Comparison of ENCODE assay signal across 17 cellular contexts in genomic region chr13:31913459-31913858, GRCh38.
DNase-seq lines count a peak whose midpoint lies in the region; ATAC-seq and TF ChIP-seq lines count a peak whose summit lies in the region.
"Had no signal": no experiment of that assay in that cellular context is flagged by ENCODE, and none has a peak within 500 bp of the region (broad histone marks: within the 10 kb centered on the region; RNA-seq: fewer than 3 reads in every experiment).

No MANE protein-coding gene starts in this region.

- H3K4me3 Mint-ChIP-seq in T-helper 17 cell (no peak overlapping the region), osteocyte (ENCODE audit: unreplicated experiment) (no peak overlapping the region), progenitor cell of endocrine pancreas (ENCODE audit: low read depth) (no peak overlapping the region)
- H3K4me3 Mint-ChIP-seq: activated naive CD8-positive, alpha-beta T cell; central memory CD8-positive, alpha-beta T cell; naive B cell; stimulated activated naive B cell treated with anti-CD40 and anti-IgM and Interleukin-4, amounts not matched to agents 10 μg/mL and 1 μg/mL and 100 μg/mL, for 72 hours had no signal

- H3K27me3 Mint-ChIP-seq in T-helper 17 cell = no peaks in the 10 kb centered on the region
- H3K27me3 Mint-ChIP-seq in osteocyte (ENCODE audit: unreplicated experiment) = peaks cover 21% of the 10 kb centered on the region
- H3K27me3 Mint-ChIP-seq in progenitor cell of endocrine pancreas = no peaks in the 10 kb centered on the region
- H3K27me3 Mint-ChIP-seq: activated naive CD8-positive, alpha-beta T cell; central memory CD8-positive, alpha-beta T cell; naive B cell; stimulated activated naive B cell treated with anti-CD40 and anti-IgM and Interleukin-4, amounts not matched to agents 10 μg/mL and 1 μg/mL and 100 μg/mL, for 72 hours had no signal

- H3K36me3 Mint-ChIP-seq in T-helper 17 cell (ENCODE audit: low read depth) (no peaks in the 10 kb centered on the region), osteocyte (ENCODE audit: unreplicated experiment) (no peaks in the 10 kb centered on the region), progenitor cell of endocrine pancreas (ENCODE audit: insufficient read depth) (no peaks in the 10 kb centered on the region)
- H3K36me3 Mint-ChIP-seq: activated naive CD8-positive, alpha-beta T cell; naive B cell; stimulated activated naive B cell treated with anti-CD40 and anti-IgM and Interleukin-4, amounts not matched to agents 10 μg/mL and 1 μg/mL and 100 μg/mL, for 72 hours had no signal

- no peak overlapping the region for H3K4me3 ChIP-seq in lower leg skin (ENCODE audit: low read depth, poor library complexity, severe bottlenecking)

- 91 to 94% methylated on average over 2 of the region's 2 CpGs for WGBS in lower leg skin, 2 donors

- H3K4me1 Mint-ChIP-seq in T-helper 17 cell = peaks cover 32% of the 10 kb centered on the region
- H3K4me1 Mint-ChIP-seq in osteocyte (ENCODE audit: unreplicated experiment) = no peaks in the 10 kb centered on the region
- H3K4me1 Mint-ChIP-seq in progenitor cell of endocrine pancreas (ENCODE audit: low read depth) = peaks cover 9% of the 10 kb centered on the region
- H3K4me1 Mint-ChIP-seq: central memory CD8-positive, alpha-beta T cell; naive B cell had no signal

- no peak for ATAC-seq in T-helper 17 cell
- ATAC-seq in left lobe of liver = peak; percentile 43
- ATAC-seq in left ventricle myocardium superior = no peak
- ATAC-seq: HCT116; left colon; stimulated activated naive B cell treated with anti-CD40 and anti-IgM and Interleukin-4, amounts not matched to agents 10 μg/mL and 1 μg/mL and 100 μg/mL, for 72 hours had no signal

- H3K27ac Mint-ChIP-seq in T-helper 17 cell = peak overlapping the region; percentile 88
- H3K27ac Mint-ChIP-seq in osteocyte (ENCODE audit: unreplicated experiment) = no peak overlapping the region
- H3K27ac Mint-ChIP-seq in progenitor cell of endocrine pancreas = no peak overlapping the region
- H3K27ac Mint-ChIP-seq: activated naive CD8-positive, alpha-beta T cell; stimulated activated naive B cell treated with anti-CD40 and anti-IgM and Interleukin-4, amounts not matched to agents 10 μg/mL and 1 μg/mL and 100 μg/mL, for 72 hours had no signal

- H3K9me3 Mint-ChIP-seq in osteocyte (ENCODE audit: unreplicated experiment) = no peaks in the 10 kb centered on the region
- no peaks in the 10 kb centered on the region for H3K9me3 Mint-ChIP-seq in progenitor cell of endocrine pancreas (ENCODE audit: low read depth)
- H3K9me3 Mint-ChIP-seq: central memory CD8-positive, alpha-beta T cell; naive B cell; stimulated activated naive B cell treated with anti-CD40 and anti-IgM and Interleukin-4, amounts not matched to agents 10 μg/mL and 1 μg/mL and 100 μg/mL, for 72 hours had no signal

- intact Hi-C loops in lower leg skin (cut with DNase I; ENCODE audit: low total_unique reads) (loop anchor here (5.0 kb wide), 1 partner anchor 399 kb away; no protein-coding TSS in a partner anchor), left ventricle myocardium superior (cut with micrococcal nuclease) (loop anchor here (5.0 kb wide), 1 partner anchor 294 kb away; no protein-coding TSS in a partner anchor)

- H3K9me3 ChIP-seq in T-helper 17 cell (ENCODE audit: control insufficient read depth, low read length, poor library complexity, severe bottlenecking) = no peaks in the 10 kb centered on the region

- TF ChIP-seq POLR2A in lower leg skin (IDR thresholded peaks at IDR 0.05) = no peak

- TF ChIP-seq CTCF in osteocyte (IDR thresholded peaks at IDR 0.05) (no peak), progenitor cell of endocrine pancreas (IDR thresholded peaks at IDR 0.05; ENCODE audit: unreplicated experiment) (no peak), lower leg skin (IDR thresholded peaks at IDR 0.05) (no peak)

- DNase-seq in AG20443 (ENCODE audit: low spot score) = peak; percentile 39
- DNase-seq in HCEC 1CT = peak; percentile 8
- no peak for DNase-seq in T-helper 17 cell
- DNase-seq in left lobe of liver (ENCODE audit: low spot score) = no peak
- DNase-seq in osteocyte (ENCODE audit: extremely low spot score, unreplicated experiment) = no peak
- no peak for DNase-seq in progenitor cell of endocrine pancreas (ENCODE audit: low spot score, unreplicated experiment)
- no peak for DNase-seq in lower leg skin (ENCODE audit: low spot score in 2 of 2)
- DNase-seq in left ventricle myocardium superior = no peak
- DNase-seq: activated CD4-positive, CD25-positive, alpha-beta regulatory T cell; Karpas-422; left colon; naive B cell; stimulated activated CD4-positive, alpha-beta T cell treated with anti-CD3 and anti-CD28 coated beads, Interleukin-4, amount 100 ng/mL, for 1 hour; stimulated activated naive B cell treated with anti-CD40 and anti-IgM and Interleukin-4, amounts not matched to agents 10 μg/mL and 1 μg/mL and 100 μg/mL, for 72 hours had no signal

Comparison
In these comparisons a context has a peak if more than half of its experiments do, and no peak if none do; other contexts are left out.
1. DNase-seq: peak in AG20443 (single experiment) and HCEC 1CT (single experiment); none in T-helper 17 cell (0 of 3), left lobe of liver (single experiment), osteocyte (single experiment), progenitor cell of endocrine pancreas (single experiment), lower leg skin (0 of 2) and left ventricle myocardium superior (single experiment).